ENCODE assay signal across 1 cellular context in genomic region chr5:60795424-60795950, GRCh38. TPM values are rescaled to one million over a fixed set of nuclear protein-coding genes. Genes with fewer than 3 reads are reported as not detected.
"Had no signal": no experiment of that assay in that cellular context is flagged by ENCODE, and none has a peak within 500 bp of the region (broad histone marks: within the 10 kb centered on the region; RNA-seq: fewer than 3 reads in every experiment).

No MANE protein-coding gene starts in this region.

RNA-seq across cellular contexts. Expression of gene ELOVL7, which starts 48.6 kb away (rescaled TPM):
- total RNA-seq: LHCN-M2 had no signal
